Comparison of ENCODE assay signal across 24 cellular contexts in genomic region chr21:36902793-36903192, GRCh38.
DNase-seq lines count a peak whose midpoint lies in the region; ATAC-seq and TF ChIP-seq lines count a peak whose summit lies in the region.
"Had no signal": no experiment of that assay in that cellular context is flagged by ENCODE, and none has a peak within 500 bp of the region (broad histone marks: within the 10 kb centered on the region; RNA-seq: fewer than 3 reads in every experiment).

No MANE protein-coding gene starts in this region.

- no peak for TF ChIP-seq CTCF in IMR-90 (conservative IDR thresholded peaks at IDR 0.05; ENCODE audit: low read depth, low read length)
- TF ChIP-seq CTCF in astrocyte of the spinal cord (IDR thresholded peaks at IDR 0.05; ENCODE audit: low read depth, low read length) = no peak

- H3K4me3 ChIP-seq in IMR-90 (ENCODE audit: insufficient read depth, low read depth, low read length) = no peak overlapping the region
- H3K4me3 ChIP-seq in astrocyte of the spinal cord (ENCODE audit: low read depth, low read length) = no peak overlapping the region

- H3K23ac ChIP-seq in IMR-90 (ENCODE audit: low read depth, low read length) = peak overlapping the region; percentile 78

- H3K4me2 ChIP-seq in IMR-90 (ENCODE audit: low read depth, low read length) = no peak overlapping the region; the same call in 1 of the 2 replicates

- peak; percentile 90 for ATAC-seq in activated CD4-positive, alpha-beta T cell treated with anti-CD3 and anti-CD28 coated beads for 36 hours
- ATAC-seq in IMR-90 (ENCODE audit: low read depth) = peak; percentile 72
- ATAC-seq in GM18505 (IDR thresholded peaks at IDR 0.05; ENCODE audit: unreplicated experiment) = no peak
- ATAC-seq: left ventricle myocardium superior; stimulated activated memory B cell treated with anti-CD40 and anti-IgM and Interleukin-4, amounts not matched to agents 10 μg/mL and 1 μg/mL and 100 μg/mL, for 72 hours had no signal

- intact Hi-C loops in activated CD4-positive, alpha-beta T cell treated with anti-CD3 and anti-CD28 coated beads for 36 hours (cut with DNase I, micrococcal nuclease) = no loop called here
- intact Hi-C loops in IMR-90 (cut with micrococcal nuclease) = loop anchor here (5.0 kb wide), 1 partner anchor 35 kb away; no protein-coding TSS in a partner anchor

- peaks cover 6 to 14% of the 10 kb centered on the region in 2 experiments; a peak in 3 of 4 replicates for H3K79me1 ChIP-seq in IMR-90 (ENCODE audit: low read depth in 1 of 2, low read length in 2 of 2)

- no peaks in the 10 kb centered on the region for H3K9me3 ChIP-seq in IMR-90 (ENCODE audit: control insufficient read depth, insufficient read depth, low read length)

- no peaks in the 10 kb centered on the region for H3K27me3 ChIP-seq in IMR-90 (ENCODE audit: control insufficient read depth, insufficient read depth, low read length)

- no peaks in the 10 kb centered on the region for H3K36me3 ChIP-seq in IMR-90 (ENCODE audit: control insufficient read depth, insufficient read depth, low read length)

- POLR2A ChIA-PET in activated CD4-positive, alpha-beta T cell treated with anti-CD3 and anti-CD28 coated beads for 36 hours (lab: Charles Lee) = no interaction called here
- POLR2A ChIA-PET in IMR-90 (lab: Charles Lee; ENCODE audit: unreplicated experiment) = no interaction called here

- peaks cover 5% of the 10 kb centered on the region; the same call in 1 of the 2 replicates for H3K4me1 ChIP-seq in IMR-90 (ENCODE audit: control insufficient read depth, insufficient read depth, low read length)

- no peak overlapping the region for H4K5ac ChIP-seq in IMR-90 (ENCODE audit: low read depth, low read length)

- H2BK120ac ChIP-seq in IMR-90 (ENCODE audit: low read depth, low read length) = 0 out of 2 replicates have a peak overlapping the region, but pooled peaks have one; percentile 28

- H3K9ac ChIP-seq in IMR-90 (ENCODE audit: low read depth, low read length) = no peak overlapping the region

- CTCF ChIA-PET in activated CD4-positive, alpha-beta T cell treated with anti-CD3 and anti-CD28 coated beads for 36 hours (lab: Charles Lee) = interaction anchor here (0.6 to 1.3 kb wide), 3 partner anchors 15 to 193 kb away, joined by 3 to 4 read pairs (median 4); no protein-coding TSS in a partner anchor
- CTCF ChIA-PET in IMR-90 (lab: Yijun Ruan, JAX) = no interaction called here

- H2AK9ac ChIP-seq in IMR-90 (replicated peaks; ENCODE audit: low read depth, low read length, poor library complexity) = no peak overlapping the region

- peak overlapping the region; percentile 84 for H3K27ac Mint-ChIP-seq in activated CD4-positive, alpha-beta T cell treated with anti-CD3 and anti-CD28 coated beads for 36 hours
- H3K27ac Mint-ChIP-seq: activated naive CD8-positive, alpha-beta T cell treated with anti-CD3 and anti-CD28 coated beads for 36 hours; CD14-positive monocyte; stimulated activated memory B cell treated with anti-CD40 and anti-IgM and Interleukin-4, amounts not matched to agents 10 μg/mL and 1 μg/mL and 100 μg/mL, for 72 hours had no signal

- no peak overlapping the region for H4K8ac ChIP-seq in IMR-90 (ENCODE audit: low read depth in 2 of 2, low read length in 2 of 2)

- dilution Hi-C loops in IMR-90 (cut with HindIII; ENCODE audit: low sequenced_read_pairs, unreplicated experiment) = no loop called here

- 0 out of 2 replicates have a peak overlapping the region, but pooled peaks have one; percentile 38 for H2BK20ac ChIP-seq in IMR-90 (ENCODE audit: low read depth, low read length)

- TF ChIP-seq POLR2A in IMR-90 (IDR thresholded peaks at IDR 0.05; ENCODE audit: low read depth, low read length) (no peak), GM18505 (IDR thresholded peaks at IDR 0.05; ENCODE audit: borderline replicate concordance, extremely low read depth, insufficient read depth, insufficient read length) (no peak)

- H3K18ac ChIP-seq in IMR-90 (ENCODE audit: low read depth, low read length) = no peak overlapping the region

- no peak overlapping the region for H2BK15ac ChIP-seq in IMR-90 (ENCODE audit: low read depth, low read length)

- no peak overlapping the region for H3K27ac ChIP-seq in IMR-90 (ENCODE audit: insufficient read depth, low read length)
- H3K27ac ChIP-seq: HL-60 had no signal

- 0 out of 2 replicates have a peak overlapping the region, but pooled peaks have one; percentile 25 for H2AK5ac ChIP-seq in IMR-90 (ENCODE audit: low read depth, low read length)

- in situ Hi-C loops in IMR-90 (cut with MboI; ENCODE audit: low sequenced_read_pairs) (no loop called here), astrocyte of the spinal cord (cut with HindIII; ENCODE audit: low sequenced_read_pairs) (no loop called here)

- no peak overlapping the region for H3K56ac ChIP-seq in IMR-90 (ENCODE audit: extremely low read depth, insufficient read depth, low read length)

- H3K4me1 Mint-ChIP-seq in activated CD4-positive, alpha-beta T cell treated with anti-CD3 and anti-CD28 coated beads for 36 hours = peaks cover 24% of the 10 kb centered on the region
- H3K4me1 Mint-ChIP-seq: CD14-positive monocyte; stimulated activated memory B cell treated with anti-CD40 and anti-IgM and Interleukin-4, amounts not matched to agents 10 μg/mL and 1 μg/mL and 100 μg/mL, for 72 hours had no signal

- no peak overlapping the region for H3K4me3 Mint-ChIP-seq in activated CD4-positive, alpha-beta T cell treated with anti-CD3 and anti-CD28 coated beads for 36 hours
- H3K4me3 Mint-ChIP-seq: activated naive CD8-positive, alpha-beta T cell treated with anti-CD3 and anti-CD28 coated beads for 36 hours; CD14-positive monocyte; stimulated activated memory B cell treated with anti-CD40 and anti-IgM and Interleukin-4, amounts not matched to agents 10 μg/mL and 1 μg/mL and 100 μg/mL, for 72 hours had no signal

- peak; percentile 9 for DNase-seq in activated CD4-positive, alpha-beta T cell treated with anti-CD3 and anti-CD28 coated beads for 36 hours
- no peak for DNase-seq in activated CD4-positive, alpha-beta T cell treated with anti-CD3 and anti-CD28 coated beads, Interleukin-2, amount 50 U/mL, for 4 hours
- peak; percentile 55 for DNase-seq in IMR-90
- DNase-seq in astrocyte of the spinal cord (ENCODE audit: low read depth, low spot score) = peak; percentile 39
- DNase-seq in myocyte (ENCODE audit: low read depth) = peak; percentile 34
- DNase-seq in NCI-H146 treated with DMSO at 0.1 percent for 48 hours (lab: John Stamatoyannopoulos, UW; ENCODE audit: unreplicated experiment) = no peak
- no peak for DNase-seq in stimulated activated CD4-positive, alpha-beta T cell treated with anti-CD3 and anti-CD28 coated beads, Interleukin-12 subunit alpha, Interleukin-12 subunit beta, amount 100 ng/mL, for 4 hours
- DNase-seq: 8988T; activated CD4-positive, alpha-beta T cell treated with anti-CD3 and anti-CD28 coated beads for 4 hours; activated naive CD8-positive, alpha-beta T cell treated with anti-CD3 and anti-CD28 coated beads for 36 hours; activated T-cell treated with anti-CD3 and anti-CD28 coated beads for 4 hours; caudate nucleus; DMS153; effector CD8-positive, alpha-beta T cell; left ventricle myocardium superior; NCI-H1417 treated with DMSO at 0.1 percent for 48 hours; NCI-H345; NK-92 treated with Interleukin-12 subunit alpha and Interleukin-12 subunit beta, amount 100 ng/mL, for 24 hours; Right ventricle myocardium superior; trophoblast cell had no signal

- H2AFZ ChIP-seq in IMR-90 (replicated peaks; ENCODE audit: low read length, poor library complexity) = peak overlapping the region; percentile 44

- 29% methylated on average over 2 of the region's 5 CpGs; no CpG with 5 or more reads in 1 of the 2 experiments for WGBS in IMR-90 (ENCODE audit: extremely low coverage in 2 of 2, insufficient read length in 1 of 2), 2 experiments

- H2BK5ac ChIP-seq in IMR-90 (ENCODE audit: low read depth, low read length, poor library complexity, severe bottlenecking) = no peak overlapping the region

- no TSS peak for BruUV-seq in IMR-90 (replicated peaks; lab: Mats Ljungman, UMichigan)

- no peaks in the 10 kb centered on the region for H3K27me3 Mint-ChIP-seq in activated CD4-positive, alpha-beta T cell treated with anti-CD3 and anti-CD28 coated beads for 36 hours
- H3K27me3 Mint-ChIP-seq: activated naive CD8-positive, alpha-beta T cell treated with anti-CD3 and anti-CD28 coated beads for 36 hours; stimulated activated memory B cell treated with anti-CD40 and anti-IgM and Interleukin-4, amounts not matched to agents 10 μg/mL and 1 μg/mL and 100 μg/mL, for 72 hours had no signal

- peaks cover 11% of the 10 kb centered on the region for H3K9me1 ChIP-seq in IMR-90 (ENCODE audit: insufficient read depth, low read length)

- peaks cover 3% of the 10 kb centered on the region for H3K36me3 Mint-ChIP-seq in activated CD4-positive, alpha-beta T cell treated with anti-CD3 and anti-CD28 coated beads for 36 hours (ENCODE audit: low read depth)
- H3K36me3 Mint-ChIP-seq: activated naive CD8-positive, alpha-beta T cell treated with anti-CD3 and anti-CD28 coated beads for 36 hours had no signal

- H4K91ac ChIP-seq in IMR-90 (ENCODE audit: insufficient read depth, low read depth, low read length) = no peak overlapping the region

- 0 out of 2 replicates have a peak, but pooled peaks cover 3% of the 10 kb centered on the region for H4K20me1 ChIP-seq in IMR-90 (ENCODE audit: insufficient read depth, low read length)

- no peak overlapping the region; the same call in 1 of the 2 replicates for H3K14ac ChIP-seq in IMR-90 (replicated peaks; ENCODE audit: low read depth, low read length)

- no peaks in the 10 kb centered on the region for H3K9me3 Mint-ChIP-seq in activated CD4-positive, alpha-beta T cell treated with anti-CD3 and anti-CD28 coated beads for 36 hours (ENCODE audit: low read depth)
- H3K9me3 Mint-ChIP-seq: activated naive CD8-positive, alpha-beta T cell treated with anti-CD3 and anti-CD28 coated beads for 36 hours; stimulated activated memory B cell treated with anti-CD40 and anti-IgM and Interleukin-4, amounts not matched to agents 10 μg/mL and 1 μg/mL and 100 μg/mL, for 72 hours had no signal

- H3K4ac ChIP-seq in IMR-90 (ENCODE audit: low read depth, low read length) = peak overlapping the region; percentile 45; the same call in 1 of the 2 replicates

- no peak for TF ChIP-seq RAD21 in IMR-90 (IDR thresholded peaks at IDR 0.05; ENCODE audit: low read length)

TF ChIP-seq in IMR-90, 13 proteins besides CTCF, POLR2A, EP300 and RAD21 (continues in another document):
- TF ChIP-seq ELK1 (IDR thresholded peaks at IDR 0.05; ENCODE audit: borderline replicate concordance, low read depth, low read length) (no peak), NFE2L2 (IDR thresholded peaks at IDR 0.05; ENCODE audit: low read depth, low read length) (no peak), MAZ (IDR thresholded peaks at IDR 0.05; ENCODE audit: borderline replicate concordance, low read depth, low read length) (no peak; the same call in 1 of the 2 replicates)

Comparison
In these comparisons a context has a peak if more than half of its experiments do, and no peak if none do; other contexts are left out.
1. DNase-seq: peak in activated CD4-positive, alpha-beta T cell treated with anti-CD3 and anti-CD28 coated beads for 36 hours (single experiment), IMR-90 (single experiment), astrocyte of the spinal cord (single experiment) and myocyte (single experiment); none in activated CD4-positive, alpha-beta T cell treated with anti-CD3 and anti-CD28 coated beads, Interleukin-2, amount 50 U/mL, for 4 hours (0 of 2), NCI-H146 treated with DMSO at 0.1 percent for 48 hours (single experiment) and stimulated activated CD4-positive, alpha-beta T cell treated with anti-CD3 and anti-CD28 coated beads, Interleukin-12 subunit alpha, Interleukin-12 subunit beta, amount 100 ng/mL, for 4 hours (single experiment).